Comparison of ENCODE assay signal across 8 cellular contexts in the genomic region with DNA sequence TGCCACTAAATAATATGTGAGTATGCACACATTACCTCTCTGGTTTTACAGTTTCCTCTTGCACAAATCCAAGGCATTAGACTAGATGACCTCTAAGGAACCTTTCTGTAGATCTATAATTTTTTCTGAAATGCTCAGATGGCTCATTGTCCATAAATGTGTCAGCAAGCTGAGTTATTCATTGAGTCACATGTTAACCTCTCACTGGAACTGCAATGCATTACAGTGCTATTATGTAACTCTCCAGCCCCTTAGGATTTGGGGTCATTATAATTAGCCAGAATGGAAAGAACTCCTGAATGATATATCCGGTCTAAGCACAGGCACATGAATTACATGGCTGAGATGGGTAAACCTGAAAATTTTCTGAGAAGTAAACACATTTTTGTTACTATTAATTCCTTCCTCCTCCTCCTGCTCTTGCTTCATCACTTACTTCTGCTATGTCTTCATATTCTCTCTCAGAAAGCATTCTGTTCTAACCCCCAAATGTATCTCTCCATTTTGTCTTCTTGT. TPM values are rescaled to one million over a fixed set of nuclear protein-coding genes. Genes with fewer than 3 reads are reported as not detected.
DNase-seq lines count a peak whose midpoint lies in the region; ATAC-seq, FAIRE-seq and TF ChIP-seq lines count a peak whose summit lies in the region.

No MANE protein-coding gene starts in this region.

- TF ChIP-seq EP300 in HepG2 (IDR thresholded peaks at IDR 0.05; ENCODE audit: low read depth in 2 of 2, low read length in 2 of 2): no peak
- no peak for TF ChIP-seq EP300 in HepG2 (CRISPR knock-in tag; IDR thresholded peaks at IDR 0.05; ENCODE audit: borderline replicate concordance)

- H3K4me3 ChIP-seq in AG09309 (ENCODE audit: control insufficient read depth, low read depth, low read length) (no peak overlapping the region), fibroblast of pulmonary artery (replicated peaks; ENCODE audit: low read depth, low read length) (no peak overlapping the region), HepG2 (replicated peaks in 1 of 3; ENCODE audit: insufficient read depth in 1 of 3, low read depth in 2 of 3, low read length in 3 of 3) (no peak overlapping the region)

- no peak for TF ChIP-seq RAD21 in HepG2 (CRISPR knock-in tag; IDR thresholded peaks at IDR 0.05)

- H3K9me3 ChIP-seq in HepG2 (ENCODE audit: low read length): no peaks in the 10 kb centered on the region

- H3K79me2 ChIP-seq in HepG2 (ENCODE audit: insufficient read depth, low read length): no peaks in the 10 kb centered on the region

- no peak overlapping the region for H3K9ac ChIP-seq in HepG2 (ENCODE audit: insufficient read depth, low read depth, low read length)

- peak; percentile 13 for FAIRE-seq in HTR-8/SVneo (lab: Jason Lieb, UNC)
- no peak for FAIRE-seq in HepG2 (lab: Jason Lieb, UNC)

- DNase-seq in AG09309 (ENCODE audit: low read depth) (peak; percentile 82), HTR-8/SVneo (ENCODE audit: insufficient read length, low spot score) (peak; percentile 75), fibroblast of pulmonary artery (ENCODE audit: low read depth) (peak; percentile 61), HepG2 (ENCODE audit: low spot score) (no peak), head of caudate nucleus (no peak), OCI-M1 (lab: John Stamatoyannopoulos, UW) (no peak), ecto neural progenitor cell (ENCODE audit: low spot score) (no peak)

- no peaks in the 10 kb centered on the region for H3K27me3 ChIP-seq in HepG2 (ENCODE audit: control insufficient read depth in 1 of 2, insufficient read depth in 2 of 2, low read length in 2 of 2)

- H3K4me2 ChIP-seq in HepG2 (ENCODE audit: low read depth, low read length): no peak overlapping the region

- no peak overlapping the region for H2AFZ ChIP-seq in HepG2 (ENCODE audit: low read length)

- POLR2A ChIA-PET in HepG2 (lab: Yijun Ruan, JAX): no interaction called here

- CTCF ChIA-PET in HepG2 (lab: Yijun Ruan, JAX; ENCODE audit: low intra/inter-chr PET ratio, low total read pairs): no interaction called here

- H3K36me3 ChIP-seq in HepG2 (replicated peaks in 1 of 2; ENCODE audit: control insufficient read depth in 1 of 2, insufficient read depth in 2 of 2, low read length in 2 of 2): no peaks in the 10 kb centered on the region

- WGBS in HepG2 (ENCODE audit: low lambda C conversion rate): 75% methylated on average over 1 of the region's 1 CpG

- in situ Hi-C loops in HepG2 (cut with HindIII; ENCODE audit: extremely low pct_ligation_motif_present, low pct_unique_long_range_greater_than_20kb): no loop called here

- no peaks in the 10 kb centered on the region for H4K20me1 ChIP-seq in HepG2 (ENCODE audit: insufficient read depth, low read length)

- intact Hi-C loops in HepG2 (cut with micrococcal nuclease; ENCODE audit: unreplicated experiment): no loop called here
- intact Hi-C loops in head of caudate nucleus (cut with DNase I): no loop called here

- no TSS peak for BruUV-seq in HepG2 (replicated peaks; lab: Mats Ljungman, UMichigan)

- ATAC-seq in GM21529 (IDR thresholded peaks at IDR 0.05; ENCODE audit: unreplicated experiment) (peak; percentile 49), HepG2 (no peak)

- no peak overlapping the region for H3K27ac ChIP-seq in HepG2 (ENCODE audit: extremely low read length, insufficient read depth, low read length)

- no peak for TF ChIP-seq POLR2A in HepG2 (IDR thresholded peaks at IDR 0.05; ENCODE audit: insufficient read depth in 1 of 2, low read depth in 2 of 2, low read length in 2 of 2)

- TF ChIP-seq CTCF in AG09309 (IDR thresholded peaks at IDR 0.05; ENCODE audit: control insufficient read depth, insufficient read depth, low read depth, low read length, missing control alignments) (no peak), fibroblast of pulmonary artery (IDR thresholded peaks at IDR 0.05; ENCODE audit: low read length, missing control alignments) (no peak), HepG2 (CRISPR knock-in tag; IDR thresholded peaks at IDR 0.05) (no peak)

- peaks cover 10% of the 10 kb centered on the region for H3K4me1 ChIP-seq in HepG2 (ENCODE audit: insufficient read depth, low read length)

TF ChIP-seq in HepG2, 621 proteins besides CTCF, POLR2A, EP300 and RAD21 (continues in another document):
- TF ChIP-seq ZNF331 (CRISPR knock-in tag; IDR thresholded peaks at IDR 0.05): no peak
- TF ChIP-seq, protein P1, sequence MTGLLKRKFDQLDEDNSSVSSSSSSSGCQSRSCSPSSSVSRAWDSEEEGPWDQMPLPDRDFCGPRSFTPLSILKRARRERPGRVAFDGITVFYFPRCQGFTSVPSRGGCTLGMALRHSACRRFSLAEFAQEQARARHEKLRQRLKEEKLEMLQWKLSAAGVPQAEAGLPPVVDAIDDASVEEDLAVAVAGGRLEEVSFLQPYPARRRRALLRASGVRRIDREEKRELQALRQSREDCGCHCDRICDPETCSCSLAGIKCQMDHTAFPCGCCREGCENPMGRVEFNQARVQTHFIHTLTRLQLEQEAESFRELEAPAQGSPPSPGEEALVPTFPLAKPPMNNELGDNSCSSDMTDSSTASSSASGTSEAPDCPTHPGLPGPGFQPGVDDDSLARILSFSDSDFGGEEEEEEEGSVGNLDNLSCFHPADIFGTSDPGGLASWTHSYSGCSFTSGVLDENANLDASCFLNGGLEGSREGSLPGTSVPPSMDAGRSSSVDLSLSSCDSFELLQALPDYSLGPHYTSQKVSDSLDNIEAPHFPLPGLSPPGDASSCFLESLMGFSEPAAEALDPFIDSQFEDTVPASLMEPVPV (CRISPR knock-in tag; IDR thresholded peaks at IDR 0.05): no peak
- no peak for TF ChIP-seq CBX1 (IDR thresholded peaks at IDR 0.05; ENCODE audit: low read depth)
- TF ChIP-seq PHF21A (CRISPR knock-in tag; IDR thresholded peaks at IDR 0.05): no peak
- TF ChIP-seq ZNF720 (CRISPR knock-in tag; IDR thresholded peaks at IDR 0.05): no peak
- no peak for TF ChIP-seq NFYC (CRISPR knock-in tag; IDR thresholded peaks at IDR 0.05)
- no peak for TF ChIP-seq ZNF431 (CRISPR knock-in tag; IDR thresholded peaks at IDR 0.05; ENCODE audit: borderline replicate concordance, low read depth)
- no peak for TF ChIP-seq ZKSCAN8 (CRISPR knock-in tag; IDR thresholded peaks at IDR 0.05; ENCODE audit: borderline replicate concordance)
- no peak for TF ChIP-seq FOSL2 (CRISPR knock-in tag; IDR thresholded peaks at IDR 0.05)
- no peak for TF ChIP-seq ZNF256 (CRISPR knock-in tag; conservative IDR thresholded peaks at IDR 0.05)
- TF ChIP-seq KLF9 (CRISPR knock-in tag; IDR thresholded peaks at IDR 0.05; ENCODE audit: low read depth): no peak
- TF ChIP-seq KAT2B (IDR thresholded peaks at IDR 0.05; ENCODE audit: borderline replicate concordance, low read depth, low read length): no peak
- TF ChIP-seq SMAD9 (CRISPR knock-in tag; IDR thresholded peaks at IDR 0.05): no peak
- TF ChIP-seq ZNF274 (CRISPR knock-in tag; IDR thresholded peaks at IDR 0.05): no peak

RNA-seq across cellular contexts. Expression of a gene that starts 20.3 kb away (rescaled TPM):
- 18.1 and 20.9 TPM in 2 replicates for total RNA-seq in HepG2 (2016; rRNA removed; fragmentation: Illumina TruSeq; extraction: Trizol)
- total RNA-seq in HepG2 (2016; cell fraction: cytosol; rRNA removed; fragmentation: Illumina TruSeq; extraction: Trizol; ENCODE audit: low read depth): 11.5 and 14.6 TPM in 2 replicates
- 15.8 and 19.6 TPM in 2 replicates for total RNA-seq in HepG2 (2016; cell fraction: insoluble cytoplasmic fraction; rRNA removed; fragmentation: Illumina TruSeq; extraction: Trizol)
- total RNA-seq in HepG2 (2016; cell fraction: membrane; rRNA removed; fragmentation: Illumina TruSeq; extraction: Trizol): 26.0 and 26.2 TPM in 2 replicates
- 20.6 and 21.4 TPM in 2 replicates for total RNA-seq in HepG2 (2016; cell fraction: nucleus; rRNA removed; fragmentation: Illumina TruSeq; extraction: Trizol)
- 31.2 and 32.6 TPM in 2 replicates for polyA plus RNA-seq in HepG2 (2011; rRNA removed)
- polyA plus RNA-seq in HepG2 (2011; cell fraction: cytosol; rRNA removed): 23.6 and 32.3 TPM in 2 replicates
- polyA plus RNA-seq in HepG2 (2011; cell fraction: nucleus; rRNA removed): 11.3 and 11.9 TPM in 2 replicates
- polyA plus RNA-seq in HepG2 (2012): 20.1 and 41.9 TPM in 2 replicates
- polyA plus RNA-seq in HepG2 (2016; cell fraction: cytosol; fragmentation: Illumina TruSeq; extraction: Trizol; ENCODE audit: low read depth): 18.7 and 22.4 TPM in 2 replicates
- 19.3 and 21.9 TPM in 2 replicates for polyA plus RNA-seq in HepG2 (2016; cell fraction: insoluble cytoplasmic fraction; fragmentation: Illumina TruSeq; extraction: Trizol; ENCODE audit: low read depth)
- polyA plus RNA-seq in HepG2 (2016; cell fraction: membrane; fragmentation: Illumina TruSeq; extraction: Trizol; ENCODE audit: low read depth): 22.0 and 22.8 TPM in 2 replicates
- polyA plus RNA-seq in HepG2 (2016; cell fraction: nucleus; fragmentation: Illumina TruSeq; extraction: Trizol; ENCODE audit: insufficient read depth, low read depth): 32.2 and 34.3 TPM in 2 replicates
- 30.9 and 36.6 TPM in 2 replicates for polyA minus RNA-seq in HepG2 (2011; rRNA and poly(A)+ RNA removed; ENCODE audit: low replicate concordance)
- polyA minus RNA-seq in HepG2 (2011; cell fraction: cytosol; rRNA and poly(A)+ RNA removed): 22.9 and 27.9 TPM in 2 replicates
- 34.3 and 35.8 TPM in 2 replicates for polyA minus RNA-seq in HepG2 (2011; cell fraction: nucleus; rRNA and poly(A)+ RNA removed)

RNA-seq across cellular contexts. Expression of a gene that starts 26.3 kb away (rescaled TPM):
- total RNA-seq in HepG2 (2016; rRNA removed; fragmentation: Illumina TruSeq; extraction: Trizol): 19.4 and 23.0 TPM in 2 replicates
- total RNA-seq in HepG2 (2016; cell fraction: cytosol; rRNA removed; fragmentation: Illumina TruSeq; extraction: Trizol; ENCODE audit: low read depth): 12.6 and 12.8 TPM in 2 replicates
- total RNA-seq in HepG2 (2016; cell fraction: insoluble cytoplasmic fraction; rRNA removed; fragmentation: Illumina TruSeq; extraction: Trizol): 20.1 and 20.3 TPM in 2 replicates
- total RNA-seq in HepG2 (2016; cell fraction: membrane; rRNA removed; fragmentation: Illumina TruSeq; extraction: Trizol): 21.4 and 29.8 TPM in 2 replicates
- total RNA-seq in HepG2 (2016; cell fraction: nucleus; rRNA removed; fragmentation: Illumina TruSeq; extraction: Trizol): 19.1 and 24.0 TPM in 2 replicates
- polyA plus RNA-seq in HepG2 (2011; rRNA removed): 10.4 and 13.6 TPM in 2 replicates
- polyA plus RNA-seq in HepG2 (2011; cell fraction: cytosol; rRNA removed): 7.1 and 11.0 TPM in 2 replicates
- 6.4 and 7.0 TPM in 2 replicates for polyA plus RNA-seq in HepG2 (2011; cell fraction: nucleus; rRNA removed)
- 12.2 and 13.2 TPM in 2 replicates for polyA plus RNA-seq in HepG2 (2012)
- 15.5 and 16.7 TPM in 2 replicates for polyA plus RNA-seq in HepG2 (2016; cell fraction: cytosol; fragmentation: Illumina TruSeq; extraction: Trizol; ENCODE audit: low read depth)
- 15.6 and 15.9 TPM in 2 replicates for polyA plus RNA-seq in HepG2 (2016; cell fraction: insoluble cytoplasmic fraction; fragmentation: Illumina TruSeq; extraction: Trizol; ENCODE audit: low read depth)
- 18.2 and 19.1 TPM in 2 replicates for polyA plus RNA-seq in HepG2 (2016; cell fraction: membrane; fragmentation: Illumina TruSeq; extraction: Trizol; ENCODE audit: low read depth)
- polyA plus RNA-seq in HepG2 (2016; cell fraction: nucleus; fragmentation: Illumina TruSeq; extraction: Trizol; ENCODE audit: insufficient read depth, low read depth): 19.0 and 19.8 TPM in 2 replicates
- 16.1 and 37.9 TPM in 2 replicates for polyA minus RNA-seq in HepG2 (2011; rRNA and poly(A)+ RNA removed; ENCODE audit: low replicate concordance)
- 9.1 and 14.1 TPM in 2 replicates for polyA minus RNA-seq in HepG2 (2011; cell fraction: cytosol; rRNA and poly(A)+ RNA removed)
- polyA minus RNA-seq in HepG2 (2011; cell fraction: nucleus; rRNA and poly(A)+ RNA removed): 20.2 and 20.3 TPM in 2 replicates

Comparison
In these comparisons a context has a peak if more than half of its experiments do, and no peak if none do; other contexts are left out.
1. DNase-seq: peak in AG09309 (single experiment), HTR-8/SVneo (single experiment) and fibroblast of pulmonary artery (single experiment); none in HepG2 (single experiment), head of caudate nucleus (0 of 42), OCI-M1 (single experiment) and ecto neural progenitor cell (single experiment).